In the genomic region with DNA sequence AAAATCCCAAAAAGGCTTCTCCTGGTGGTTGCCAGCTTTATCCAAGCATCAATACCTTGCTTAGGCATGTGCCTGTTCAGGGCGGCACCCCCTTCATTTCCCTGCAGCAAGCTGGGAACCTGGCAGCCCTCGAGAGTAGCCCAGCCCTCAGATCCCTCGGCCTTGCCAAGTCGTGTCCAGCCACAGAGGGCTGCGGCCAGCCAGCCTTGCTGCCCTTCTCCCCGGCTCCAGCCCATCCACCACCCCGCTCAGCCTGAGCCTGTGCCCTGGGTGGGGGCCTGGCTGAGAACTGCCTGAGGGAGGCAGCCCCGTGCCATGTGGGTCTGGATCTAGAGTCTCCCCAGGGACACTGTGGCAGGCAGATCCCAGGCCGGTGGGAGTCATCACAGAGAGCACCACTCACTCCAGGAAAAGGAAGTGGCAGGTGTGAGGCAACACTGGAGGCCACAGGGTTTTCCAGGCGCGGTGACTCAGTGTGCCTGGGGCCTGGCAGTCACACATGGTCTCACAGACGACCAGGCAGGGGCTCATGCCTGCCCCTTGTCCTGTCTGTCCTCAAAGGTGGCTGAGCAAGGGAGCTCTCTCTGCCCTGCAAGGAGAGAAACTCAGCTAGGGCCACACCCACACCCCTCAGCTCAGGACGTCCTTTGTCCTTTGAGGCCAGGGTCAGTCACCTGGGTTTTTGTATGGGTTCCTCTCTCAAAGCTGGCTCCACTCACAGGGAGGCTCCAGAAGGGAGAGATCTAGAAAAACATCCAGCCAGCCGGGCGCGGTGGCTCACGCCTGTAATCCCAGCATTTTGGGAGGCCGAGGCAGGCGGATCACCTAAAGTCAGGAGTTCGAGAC, we compare ENCODE assay signal across 8 cellular contexts. TPM values are rescaled to one million over a fixed set of nuclear protein-coding genes. Genes with fewer than 3 reads are reported as not detected.
DNase-seq lines count a peak whose midpoint lies in the region; ATAC-seq and TF ChIP-seq lines count a peak whose summit lies in the region.

No MANE protein-coding gene starts in this region.

- no peaks in the 10 kb centered on the region for H3K9me3 ChIP-seq in transverse colon
- no peaks in the 10 kb centered on the region for H3K9me3 ChIP-seq in H9 (ENCODE audit: control insufficient read depth, low read depth, low read length)

- H3K4me3 Mint-ChIP-seq in memory B cell (peak overlapping the region; percentile 27), H9 (no peak overlapping the region)

- H2BK120ac ChIP-seq in H9 (ENCODE audit: low read depth, low read length, poor library complexity, severe bottlenecking) = no peak overlapping the region

- no peaks in the 10 kb centered on the region for H3K79me1 ChIP-seq in H9 (ENCODE audit: insufficient read depth, low read depth, low read length, poor library complexity, severe bottlenecking)

- ATAC-seq in memory B cell (ENCODE audit: low read depth) (no peak), HG02870 (IDR thresholded peaks at IDR 0.05; ENCODE audit: unreplicated experiment) (no peak), GM19351 (IDR thresholded peaks at IDR 0.05; ENCODE audit: unreplicated experiment) (no peak)

- H2BK12ac ChIP-seq in H9 (ENCODE audit: insufficient read length, low read depth, low read length) = no peak overlapping the region

- no peak overlapping the region for H2AK5ac ChIP-seq in H9 (ENCODE audit: insufficient read length, low read length)

- H4K8ac ChIP-seq in H9 (replicated peaks; ENCODE audit: insufficient read length, low read depth, low read length) = no peak overlapping the region

- H3K23ac ChIP-seq in H9 (ENCODE audit: insufficient read length, low read depth, low read length) = no peak overlapping the region

- H3K27me3 ChIP-seq in transverse colon = no peaks in the 10 kb centered on the region
- H3K27me3 ChIP-seq in H9 (ENCODE audit: insufficient read depth, low read length) = no peaks in the 10 kb centered on the region

- H3K4me3 ChIP-seq in choroid plexus epithelial cell (ENCODE audit: low read depth, low read length) (no peak overlapping the region), transverse colon (no peak overlapping the region)

- no peak overlapping the region for H4K5ac ChIP-seq in H9 (ENCODE audit: insufficient read length, low read depth, low read length)

- H3K36me3 ChIP-seq in transverse colon = no peaks in the 10 kb centered on the region

- H3K79me2 ChIP-seq in H9 (ENCODE audit: insufficient read depth, low read length) = no peaks in the 10 kb centered on the region

- H3K36me3 Mint-ChIP-seq in memory B cell (peaks cover 14% of the 10 kb centered on the region), H9 (ENCODE audit: insufficient read depth in 1 of 3, low read depth in 3 of 3) (peaks cover 2 to 17% (median 11%) of the 10 kb centered on the region in 3 experiments; a peak in 6 of 7 replicates)

- TF ChIP-seq CTCF in choroid plexus epithelial cell (conservative IDR thresholded peaks at IDR 0.05; ENCODE audit: low read depth, low read length) = no peak
- no peak for TF ChIP-seq CTCF in transverse colon (IDR thresholded peaks at IDR 0.05)
- TF ChIP-seq CTCF in H9 (conservative IDR thresholded peaks at IDR 0.05) = no peak

- no peaks in the 10 kb centered on the region for H4K20me1 ChIP-seq in H9 (ENCODE audit: control insufficient read depth, insufficient read depth, insufficient read length)

- H3K4me1 ChIP-seq in transverse colon (peaks cover 45 to 85% (median 54%) of the 10 kb centered on the region in 4 donors), H9 (ENCODE audit: insufficient read depth, low read length) (no peaks in the 10 kb centered on the region; the same call in 1 of the 2 replicates)

- H3K4ac ChIP-seq in H9 (ENCODE audit: low read depth, low read length) = no peak overlapping the region

- H3K23me2 ChIP-seq in H9 (ENCODE audit: insufficient read length, low read depth, low read length, poor library complexity, severe bottlenecking) = no peaks in the 10 kb centered on the region

- no peak overlapping the region for H3K4me2 ChIP-seq in H9 (ENCODE audit: insufficient read depth, insufficient read length, low read length)

- H2BK15ac ChIP-seq in H9 (ENCODE audit: low read depth, low read length) = no peak overlapping the region

- H3T11ph ChIP-seq in H9 (ENCODE audit: low read length) = no peak overlapping the region

- peaks cover 70% of the 10 kb centered on the region for H3K4me1 Mint-ChIP-seq in memory B cell
- peaks cover 11% of the 10 kb centered on the region in 2 experiments for H3K4me1 Mint-ChIP-seq in H9

- no peak for TF ChIP-seq POLR2A in transverse colon (IDR thresholded peaks at IDR 0.05)

- 64 to 98% methylated on average over 6 to 20 of the region's 20 CpGs for WGBS in transverse colon (ENCODE audit: low coverage in 1 of 2), 2 donors
- WGBS in H9 (ENCODE audit: extremely low coverage, insufficient read length, low lambda C conversion rate) = no CpG with 5 or more reads among the region's 20 CpGs

- H3K56ac ChIP-seq in H9 (ENCODE audit: insufficient read length, low read depth, low read length) = no peak overlapping the region

- no peak overlapping the region for H4K91ac ChIP-seq in H9 (ENCODE audit: insufficient read length, low read depth, low read length)

- no peak for TF ChIP-seq EP300 in transverse colon (IDR thresholded peaks at IDR 0.05; ENCODE audit: low read depth)

- DNase-seq in HCEC 1CT = peak; percentile 74
- DNase-seq in SKM-1 treated with dmso at 0.1 percent for 144 hours (lab: John Stamatoyannopoulos, UW; ENCODE audit: unreplicated experiment) = peak; percentile 87
- DNase-seq in choroid plexus epithelial cell (ENCODE audit: low read depth) = peak; percentile 53
- no peak for DNase-seq in memory B cell (ENCODE audit: low spot score in 2 of 2)
- peak; percentile 70 for DNase-seq in transverse colon
- no peak for DNase-seq in H9

- H3K9me3 Mint-ChIP-seq in memory B cell = no peaks in the 10 kb centered on the region
- no peaks in the 10 kb centered on the region for H3K9me3 Mint-ChIP-seq in H9

- peak overlapping the region; percentile 93 to 96 (median 94) for H3K27ac ChIP-seq in transverse colon
- H3K27ac ChIP-seq in H9 (ENCODE audit: insufficient read length, low read depth, low read length) = no peak overlapping the region

- H2AFZ ChIP-seq in H9 (ENCODE audit: low read length) = no peak overlapping the region

- no peak overlapping the region for H2BK5ac ChIP-seq in H9 (ENCODE audit: insufficient read length, low read length)

- intact Hi-C loops in transverse colon (cut with DNase I; ENCODE audit: low total_unique reads) = no loop called here

- in situ Hi-C loops in transverse colon (cut with MboI; ENCODE audit: low pct_ligation_motif_present in 1 of 4, low pct_unique_long_range_greater_than_20kb in 1 of 4, low sequenced_read_pairs in 3 of 4) = no loop called here

- H2BK20ac ChIP-seq in H9 (ENCODE audit: low read depth, low read length, poor library complexity, severe bottlenecking) = no peak overlapping the region

- H3K14ac ChIP-seq in H9 (ENCODE audit: insufficient read depth, low read length) = no peak overlapping the region; the same call in 1 of the 2 replicates

- H3K9ac ChIP-seq in H9 (ENCODE audit: extremely low read depth, insufficient read length, low read length) = no peak overlapping the region

- no peaks in the 10 kb centered on the region for H3K27me3 Mint-ChIP-seq in memory B cell
- no peaks in the 10 kb centered on the region for H3K27me3 Mint-ChIP-seq in H9 (ENCODE audit: low read depth)

- no peak overlapping the region for H3K18ac ChIP-seq in H9 (ENCODE audit: insufficient read length, low read depth, low read length)

- peak overlapping the region; percentile 89 for H3K27ac Mint-ChIP-seq in memory B cell
- peak overlapping the region in 1 of 3 experiments; percentile 64; a peak in 2 of 7 replicates for H3K27ac Mint-ChIP-seq in H9

RNA-seq across cellular contexts. Expression of a gene that starts 12.2 kb away (rescaled TPM):
- total RNA-seq in transverse colon = 10 to 100 TPM; 32.6 to 82.3 (median 46.9) TPM
- total RNA-seq in H9 (2021) = 24.2 and 24.9 TPM in 2 replicates

RNA-seq across cellular contexts. Expression of a gene that starts 21.8 kb away (rescaled TPM):
- total RNA-seq in transverse colon (100 to 1,000 TPM in 2 of 4 donors, 10 to 100 TPM in 2; 67.9 to 202 (median 116) TPM), H9 (2021) (29.1 and 31.0 TPM in 2 replicates)

RNA-seq across cellular contexts. Expression of a gene that starts 46.3 kb away (rescaled TPM):
- 10 to 100 TPM; 19.5 to 30.3 (median 25.4) TPM for total RNA-seq in transverse colon
- total RNA-seq in H9 (2021) = 49.9 and 50.0 TPM in 2 replicates

RNA-seq across cellular contexts. Expression of a gene that starts 53.6 kb away (rescaled TPM):
- total RNA-seq in transverse colon (100 to 1,000 TPM in 2 of 4 donors, 10 to 100 TPM in 2; 10.1 to 369 (median 90.9) TPM), H9 (2021) (21.6 and 24.7 TPM in 2 replicates)

Comparison
In these comparisons a context has a peak if more than half of its experiments do, and no peak if none do; other contexts are left out.
1. DNase-seq: peak in HCEC 1CT (single experiment), SKM-1 treated with dmso at 0.1 percent for 144 hours (single experiment), choroid plexus epithelial cell (single experiment) and transverse colon (single experiment); none in memory B cell (0 of 2) and H9 (single experiment).